In genomic region chr11:62217191-62217748, GRCh38 we compare ENCODE assay signal across 8 cellular contexts. TPM values are rescaled to one million over a fixed set of nuclear protein-coding genes. Genes with fewer than 3 reads are reported as not detected.
DNase-seq lines count a peak whose midpoint lies in the region; ATAC-seq, FAIRE-seq and TF ChIP-seq lines count a peak whose summit lies in the region.

No MANE protein-coding gene starts in this region.

- TF ChIP-seq POLR2A in vagina (IDR thresholded peaks at IDR 0.05), result no peak

- ATAC-seq in left ventricle myocardium superior, result no peak

- H3K36me3 Mint-ChIP-seq in endothelial cell (ENCODE audit: low read depth, unreplicated experiment), result no peaks in the 10 kb centered on the region

- no peak overlapping the region for H3K4me3 Mint-ChIP-seq in endothelial cell (ENCODE audit: unreplicated experiment)

- no peak overlapping the region for H3K27ac Mint-ChIP-seq in endothelial cell (ENCODE audit: unreplicated experiment)

- no peaks in the 10 kb centered on the region for H3K4me1 Mint-ChIP-seq in endothelial cell (ENCODE audit: unreplicated experiment)

- no peaks in the 10 kb centered on the region for H3K9me3 Mint-ChIP-seq in endothelial cell (ENCODE audit: unreplicated experiment)

- H3K36me3 ChIP-seq in cardiac muscle cell (no peaks in the 10 kb centered on the region), vagina (no peaks in the 10 kb centered on the region)

- H3K27me3 ChIP-seq in cardiac muscle cell (peaks cover 4% of the 10 kb centered on the region), vagina (no peaks in the 10 kb centered on the region)

- H3K4me3 ChIP-seq in cardiac muscle cell (no peak overlapping the region), vagina (no peak overlapping the region)

- peak; percentile 53 for TF ChIP-seq CTCF in cardiac muscle cell (IDR thresholded peaks at IDR 0.05; ENCODE audit: low read depth, low read length)
- TF ChIP-seq CTCF in endothelial cell (IDR thresholded peaks at IDR 0.05; ENCODE audit: unreplicated experiment), result peak; percentile 52
- TF ChIP-seq CTCF in vagina (IDR thresholded peaks at IDR 0.05), result peak in 1 of 3 experiments; percentile 5

- no peak for FAIRE-seq in urothelium cell line (lab: Jason Lieb, UNC)

- no peaks in the 10 kb centered on the region for H3K9me3 ChIP-seq in cardiac muscle cell (ENCODE audit: low read depth)
- peaks cover under 1% of the 10 kb centered on the region for H3K9me3 ChIP-seq in vagina

- intact Hi-C loops in left ventricle myocardium superior (cut with micrococcal nuclease), result no loop called here
- intact Hi-C loops in vagina (cut with DNase I), result no loop called here

- no peaks in the 10 kb centered on the region for H3K4me1 ChIP-seq in cardiac muscle cell (ENCODE audit: low read depth)
- no peaks in the 10 kb centered on the region for H3K4me1 ChIP-seq in vagina

- H3K27ac ChIP-seq in cardiac muscle cell, result no peak overlapping the region
- H3K27ac ChIP-seq in vagina, result no peak overlapping the region

- DNase-seq in cardiac muscle cell (ENCODE audit: low read depth in 1 of 2, low spot score in 1 of 2) (peak; percentile 10 to 29), left ventricle myocardium superior (no peak), NCI-H2227 treated with DMSO at 0.1 percent for 48 hours (lab: John Stamatoyannopoulos, UW) (peak; percentile 9), endothelial cell (ENCODE audit: low spot score) (no peak), urothelium cell line (ENCODE audit: low spot score) (peak; percentile 46), T1000 (lab: John Stamatoyannopoulos, UW) (no peak), vagina (ENCODE audit: extremely low spot score in 2 of 2) (no peak)
- DNase-seq in activated CD4-positive, alpha-beta T cell treated with anti-CD3 and anti-CD28 coated beads for 1 hour, result no peak

- H3K27me3 Mint-ChIP-seq in endothelial cell (ENCODE audit: unreplicated experiment), result no peaks in the 10 kb centered on the region

RNA-seq across cellular contexts. Expression of gene SCGB2A1, which starts 8.8 kb away (rescaled TPM):
- total RNA-seq in cardiac muscle cell (not detected in 2 replicates), left ventricle myocardium superior (not detected), endothelial cell (ENCODE audit: unreplicated experiment) (not detected), vagina (not detected)
- not detected in 2 replicates for polyA plus RNA-seq in cardiac muscle cell

RNA-seq across cellular contexts. Expression of gene SCGB1D2, which starts 24.8 kb away (rescaled TPM):
- total RNA-seq in cardiac muscle cell (not detected in 2 replicates), left ventricle myocardium superior (4.0 TPM), endothelial cell (ENCODE audit: unreplicated experiment) (not detected), vagina (not detected)
- polyA plus RNA-seq in cardiac muscle cell, result not detected in 2 replicates

RNA-seq across cellular contexts. Expression of gene SCGB1D1, which starts 27.3 kb away (rescaled TPM):
- not detected in 2 replicates for total RNA-seq in cardiac muscle cell
- not detected in 2 replicates for polyA plus RNA-seq in cardiac muscle cell
- total RNA-seq in left ventricle myocardium superior, result not detected
- total RNA-seq in endothelial cell (ENCODE audit: unreplicated experiment), result not detected
- total RNA-seq in vagina, result not detected

RNA-seq across cellular contexts. Expression of gene SCGB2A2, which starts 52.7 kb away (rescaled TPM):
- total RNA-seq in cardiac muscle cell (not detected in 2 replicates), left ventricle myocardium superior (not detected), endothelial cell (ENCODE audit: unreplicated experiment) (not detected), vagina (not detected)
- not detected in 2 replicates for polyA plus RNA-seq in cardiac muscle cell

Comparison
In these comparisons a context has a peak if more than half of its experiments do, and no peak if none do; other contexts are left out.
1. DNase-seq: peak in cardiac muscle cell (2 of 2), NCI-H2227 treated with DMSO at 0.1 percent for 48 hours (single experiment) and urothelium cell line (single experiment); none in left ventricle myocardium superior (single experiment), endothelial cell (single experiment), T1000 (single experiment), activated CD4-positive, alpha-beta T cell treated with anti-CD3 and anti-CD28 coated beads for 1 hour (single experiment) and vagina (0 of 2).